Comparison of ENCODE assay signal across 14 cellular contexts in the genomic region with DNA sequence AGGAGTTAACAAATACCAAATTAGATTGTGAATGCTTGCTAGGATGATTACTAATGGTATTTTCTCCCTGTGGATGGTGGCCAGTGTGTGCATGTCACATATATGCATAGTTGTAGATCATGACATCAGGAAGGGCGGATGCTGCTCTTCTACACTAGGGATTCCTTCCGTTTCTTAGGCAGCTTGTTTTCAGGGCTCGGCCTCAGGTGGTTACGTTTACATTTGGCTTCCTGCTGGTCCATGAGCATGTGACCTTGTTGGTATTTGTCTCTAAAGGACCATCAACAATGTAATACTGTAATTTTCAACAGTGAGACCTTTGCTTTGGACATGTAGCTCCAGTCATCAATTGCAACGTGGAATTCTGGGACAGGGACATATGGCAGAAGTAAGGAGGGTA.
"Had no signal": no experiment of that assay in that cellular context is flagged by ENCODE, and none has a peak within 500 bp of the region (broad histone marks: within the 10 kb centered on the region; RNA-seq: fewer than 3 reads in every experiment).

No MANE protein-coding gene starts in this region.

- H3K27ac ChIP-seq: body of pancreas, heart right ventricle, left lung, psoas muscle, right atrium auricular region, thyroid gland had no signal

- H3K9me3 ChIP-seq: body of pancreas, heart right ventricle, left lung, psoas muscle, right atrium auricular region, thyroid gland had no signal

- H3K4me1 ChIP-seq: left lung had no signal

- ATAC-seq: body of pancreas, heart right ventricle, left lung, natural killer cell, psoas muscle had no signal

- DNase-seq: activated CD4-positive, alpha-beta T cell treated with anti-CD3 and anti-CD28 coated beads, Interleukin-2, amount 50 U/mL, for 48 hours; activated naive CD4-positive, alpha-beta T cell treated with anti-CD3 and anti-CD28 coated beads, Interleukin-2, amount 10 ng/mL, durations not matched to agents 7 days and 5 days; activated T-cell treated with anti-CD3 and anti-CD28 coated beads, Interleukin-2, amount 50 U/mL, for 48 hours; body of pancreas; heart right ventricle; immature natural killer cell; left lung; midbrain; natural killer cell; psoas muscle; stimulated activated CD4-positive, alpha-beta T cell treated with anti-CD3 and anti-CD28 coated beads, Interleukin-4, amount 100 ng/mL, for 24 hours; stimulated activated naive CD4-positive, alpha-beta T cell treated with Interleukin-2 at 50 U/mL for 16 hours; thyroid gland had no signal

- H3K4me3 ChIP-seq: body of pancreas, heart right ventricle, left lung, psoas muscle, right atrium auricular region, thyroid gland had no signal

- H3K36me3 ChIP-seq: heart right ventricle, left lung, right atrium auricular region, thyroid gland had no signal

- H3K27me3 ChIP-seq: body of pancreas, heart right ventricle, left lung, right atrium auricular region, thyroid gland had no signal
